9 cellular contexts compared by ENCODE assay signal in genomic region chr20:18731940-18732339, GRCh38.
"Had no signal": no experiment of that assay in that cellular context is flagged by ENCODE, and none has a peak within 500 bp of the region (broad histone marks: within the 10 kb centered on the region; RNA-seq: fewer than 3 reads in every experiment).

No MANE protein-coding gene starts in this region.

- H2AFZ ChIP-seq: GM23248 had no signal

- H3K27me3 Mint-ChIP-seq: IgD-negative memory B cell had no signal

- H3K9me3 ChIP-seq: HAP-1 had no signal

- DNase-seq: GM23248, GOT3, H7, HFFc6, KG1 had no signal

- H3K4me3 ChIP-seq: GM23248, HAP-1 had no signal

- H3K27ac ChIP-seq: GM23248, HL-60 had no signal

- ATAC-seq: HCT116 had no signal

- H3K9me3 Mint-ChIP-seq: HFFc6, IgD-negative memory B cell had no signal

- H3K4me1 ChIP-seq: HAP-1 had no signal

- H3K9ac ChIP-seq: GM23248 had no signal

- H3K36me3 ChIP-seq: HAP-1 had no signal

- H3K27ac Mint-ChIP-seq: HFFc6, IgD-negative memory B cell had no signal

- H3K4me3 Mint-ChIP-seq: HFFc6, IgD-negative memory B cell had no signal
